8 cellular contexts compared by ENCODE assay signal in genomic region chr10:67884842-67885680, GRCh38. TPM values are rescaled to one million over a fixed set of nuclear protein-coding genes. Genes with fewer than 3 reads are reported as not detected.
A peak's percentile ranks its signal among the peaks of the same experiment; 100 is the strongest.
DNase-seq lines count a peak whose midpoint lies in the region; ATAC-seq and TF ChIP-seq lines count a peak whose summit lies in the region.

No MANE protein-coding gene starts in this region.

- POLR2A ChIA-PET in activated CD4-positive, alpha-beta T cell treated with anti-CD3 and anti-CD28 coated beads, Interleukin-2, amount 10 ng/mL, durations not matched to agents 7 days and 5 days (lab: Charles Lee) = no interaction called here

- DNase-seq in AG10803 (ENCODE audit: low read depth) = peak; percentile 83
- DNase-seq in NCI-H510A treated with DMSO at 0.1 percent for 48 hours (lab: John Stamatoyannopoulos, UW) = peak; percentile 78
- peak; percentile 83 for DNase-seq in activated CD4-positive, alpha-beta T cell treated with anti-CD3 and anti-CD28 coated beads, Interleukin-2, amount 10 ng/mL, durations not matched to agents 7 days and 5 days
- DNase-seq in coronary artery (ENCODE audit: low spot score) = peak; percentile 90
- DNase-seq in left kidney (ENCODE audit: low read depth, low spot score) = peak; percentile 92
- peak; percentile 60 to 63 for DNase-seq in stimulated activated CD4-positive, alpha-beta T cell treated with anti-CD3 and anti-CD28 coated beads, Interleukin-1b, Interleukin-23, amount 100 ng/mL, for 4 hours (ENCODE audit: low read depth in 2 of 2)

- CTCF ChIA-PET in activated CD4-positive, alpha-beta T cell treated with anti-CD3 and anti-CD28 coated beads, Interleukin-2, amount 10 ng/mL, durations not matched to agents 7 days and 5 days (lab: Charles Lee) = interaction anchor here (0.8 to 1.2 kb wide), 3 partner anchors 22 to 114 kb away, joined by 3 to 4 read pairs (median 3); no protein-coding TSS in a partner anchor

- no peak for TF ChIP-seq CTCF in AG10803 (conservative IDR thresholded peaks at IDR 0.05; ENCODE audit: low read length)
- no peak for TF ChIP-seq CTCF in coronary artery (IDR thresholded peaks at IDR 0.05)

- H3K36me3 Mint-ChIP-seq in activated CD4-positive, alpha-beta T cell treated with anti-CD3 and anti-CD28 coated beads, Interleukin-2, amount 10 ng/mL, durations not matched to agents 7 days and 5 days (ENCODE audit: low read depth) = peaks cover 30% of the 10 kb centered on the region

- no peaks in the 10 kb centered on the region for H3K9me3 Mint-ChIP-seq in activated CD4-positive, alpha-beta T cell treated with anti-CD3 and anti-CD28 coated beads, Interleukin-2, amount 10 ng/mL, durations not matched to agents 7 days and 5 days

- ATAC-seq in GM19025 (IDR thresholded peaks at IDR 0.05; ENCODE audit: low read depth, unreplicated experiment) (peak; percentile 54), HG03280 (IDR thresholded peaks at IDR 0.05; ENCODE audit: unreplicated experiment) (peak; percentile 61)

- peak overlapping the region; percentile 95 for H3K4me3 Mint-ChIP-seq in activated CD4-positive, alpha-beta T cell treated with anti-CD3 and anti-CD28 coated beads, Interleukin-2, amount 10 ng/mL, durations not matched to agents 7 days and 5 days

- H3K4me3 ChIP-seq in AG10803 (ENCODE audit: low read length) (peak overlapping the region; percentile 76), coronary artery (peak overlapping the region; percentile 96)

- H3K27me3 Mint-ChIP-seq in activated CD4-positive, alpha-beta T cell treated with anti-CD3 and anti-CD28 coated beads, Interleukin-2, amount 10 ng/mL, durations not matched to agents 7 days and 5 days = no peaks in the 10 kb centered on the region

- H3K27ac ChIP-seq in coronary artery = peak overlapping the region; percentile 87 to 99

- H3K27ac Mint-ChIP-seq in activated CD4-positive, alpha-beta T cell treated with anti-CD3 and anti-CD28 coated beads, Interleukin-2, amount 10 ng/mL, durations not matched to agents 7 days and 5 days = peak overlapping the region; percentile 97

- peaks cover 41% of the 10 kb centered on the region for H3K4me1 Mint-ChIP-seq in activated CD4-positive, alpha-beta T cell treated with anti-CD3 and anti-CD28 coated beads, Interleukin-2, amount 10 ng/mL, durations not matched to agents 7 days and 5 days

RNA-seq across cellular contexts. Expression of gene SIRT1, which starts 0.6 kb away (rescaled TPM):
- 10 to 100 TPM; 21.9 to 25.8 TPM for total RNA-seq in activated CD4-positive, alpha-beta T cell treated with anti-CD3 and anti-CD28 coated beads, Interleukin-2, amount 10 ng/mL, durations not matched to agents 7 days and 5 days

RNA-seq across cellular contexts. Expression of gene DNAJC12, which starts 47.1 kb away (rescaled TPM):
- total RNA-seq in activated CD4-positive, alpha-beta T cell treated with anti-CD3 and anti-CD28 coated beads, Interleukin-2, amount 10 ng/mL, durations not matched to agents 7 days and 5 days = 1 to 10 TPM in 1 of 2 experiments, under 1 TPM in 1; 0.79 to 1.9 TPM

Comparison
In these comparisons a context has a peak if more than half of its experiments do, and no peak if none do; other contexts are left out.
1. Peak in every context shown above with its lines: DNase-seq, ATAC-seq, H3K4me3 ChIP-seq and H3K27ac ChIP-seq.